Comparison of ENCODE assay signal across 8 cellular contexts in the genomic region with DNA sequence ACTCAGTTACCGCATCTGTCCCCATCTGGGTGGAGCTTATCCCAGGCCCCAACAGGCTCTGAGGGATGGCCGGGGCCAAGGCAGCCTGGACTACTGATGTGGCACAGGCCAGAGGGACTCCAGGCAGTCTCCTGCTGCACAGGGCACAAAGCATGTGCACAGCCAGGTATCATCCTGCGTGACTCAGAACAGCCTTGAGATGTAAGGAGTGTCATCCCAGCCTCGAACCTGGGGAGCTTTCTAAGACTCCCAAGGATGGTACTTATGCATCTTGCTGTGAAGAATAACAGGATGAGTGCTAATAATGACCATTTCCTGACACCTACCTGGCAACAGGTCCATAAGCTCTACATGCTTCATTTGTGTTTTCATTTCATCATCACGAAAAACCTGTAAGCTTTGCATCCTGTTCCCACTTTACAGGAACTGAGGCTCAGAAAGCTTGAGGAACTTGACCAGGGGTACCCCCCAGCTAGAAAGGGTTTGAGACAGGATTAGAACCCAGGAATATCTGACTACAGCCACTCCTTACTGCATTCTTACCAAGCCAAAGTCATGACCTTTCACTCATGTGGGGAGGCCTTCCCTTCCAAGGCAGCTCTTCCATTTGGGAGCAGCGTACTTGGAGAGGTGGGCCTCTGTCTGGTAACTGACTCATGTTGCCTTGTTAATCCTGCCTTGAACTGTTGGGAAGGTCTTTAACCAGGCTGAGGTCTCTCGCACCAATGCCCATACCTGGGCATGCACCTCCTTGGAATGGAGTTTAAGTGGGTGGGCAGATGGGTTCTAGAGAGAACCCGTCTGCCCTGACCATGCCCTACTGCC. TPM values are rescaled to one million over a fixed set of nuclear protein-coding genes. Genes with fewer than 3 reads are reported as not detected.
A peak's percentile ranks its signal among the peaks of the same experiment; 100 is the strongest.
DNase-seq lines count a peak whose midpoint lies in the region; ATAC-seq, FAIRE-seq and TF ChIP-seq lines count a peak whose summit lies in the region.

No MANE protein-coding gene starts in this region.

- intact Hi-C loops in right cardiac atrium (cut with DNase I): no loop called here

- peak overlapping the region; percentile 87 for H3K4me2 ChIP-seq in A549

- no peak for DNase-seq in A549 (ENCODE audit: low read depth in 1 of 2, low spot score in 1 of 2)
- DNase-seq in activated CD4-positive, alpha-beta memory T cell treated with anti-CD3 and anti-CD28 coated beads, Interleukin-2, amount 10 ng/mL, durations not matched to agents 7 days and 5 days: no peak
- no peak for DNase-seq in right cardiac atrium
- DNase-seq in D721Med (ENCODE audit: insufficient read length, low spot score): no peak
- no peak for DNase-seq in activated CD8-positive, alpha-beta memory T cell treated with anti-CD3 and anti-CD28 coated beads, Interleukin-2, amount 50 U/mL, for 4 hours

- no peaks in the 10 kb centered on the region for H3K27me3 Mint-ChIP-seq in activated CD4-positive, alpha-beta memory T cell treated with anti-CD3 and anti-CD28 coated beads, Interleukin-2, amount 10 ng/mL, durations not matched to agents 7 days and 5 days

- TF ChIP-seq CTCF in A549 (IDR thresholded peaks at IDR 0.05) (no peak), D721Med (IDR thresholded peaks at IDR 0.05; ENCODE audit: insufficient read depth, missing control alignments) (no peak)

- no peak for TF ChIP-seq POLR2A in A549 (IDR thresholded peaks at IDR 0.05; ENCODE audit: low read length)

- no peaks in the 10 kb centered on the region for H3K9me3 ChIP-seq in A549
- no peaks in the 10 kb centered on the region for H3K9me3 ChIP-seq in right cardiac atrium (ENCODE audit: control insufficient read depth, low read length)
- H3K9me3 ChIP-seq in subcutaneous abdominal adipose tissue (ENCODE audit: control insufficient read depth in 5 of 5, low read length in 5 of 5): no peaks in the 10 kb centered on the region

- CTCF ChIA-PET in A549 (lab: Yijun Ruan, JAX): interaction anchor here (1.0 to 50.3 kb wide), 7 partner anchors 11 to 56 kb away, joined by 3 to 1229 read pairs (median 85); no protein-coding TSS in a partner anchor
- CTCF ChIA-PET in activated CD4-positive, alpha-beta memory T cell treated with anti-CD3 and anti-CD28 coated beads, Interleukin-2, amount 10 ng/mL, durations not matched to agents 7 days and 5 days (lab: Charles Lee): interaction anchor here (0.9 to 1.2 kb wide), 2 partner anchors 49 to 52 kb away, joined by 3 to 4 read pairs; no protein-coding TSS in a partner anchor

- H3K36me3 Mint-ChIP-seq in activated CD4-positive, alpha-beta memory T cell treated with anti-CD3 and anti-CD28 coated beads, Interleukin-2, amount 10 ng/mL, durations not matched to agents 7 days and 5 days (ENCODE audit: low read depth): peaks cover 16% of the 10 kb centered on the region

- peak overlapping the region in 1 of 5 donors; percentile 18 for H3K9ac ChIP-seq in subcutaneous abdominal adipose tissue (ENCODE audit: low read length in 5 of 5)

- POLR2A ChIA-PET in A549 (lab: Yijun Ruan, JAX): interaction anchor here (0.8 to 14.2 kb wide), 8 partner anchors 8 to 161 kb away, joined by 3 to 147 read pairs (median 12); a partner anchor contains a TSS
- POLR2A ChIA-PET in activated CD4-positive, alpha-beta memory T cell treated with anti-CD3 and anti-CD28 coated beads, Interleukin-2, amount 10 ng/mL, durations not matched to agents 7 days and 5 days (lab: Charles Lee): interaction anchor here (0.9 to 4.1 kb wide), 10 partner anchors 9 to 162 kb away, joined by 3 to 24 read pairs (median 6); a partner anchor contains a TSS

- no peak for TF ChIP-seq RAD21 in A549 (conservative IDR thresholded peaks at IDR 0.05 in 1 of 2, IDR thresholded peaks at IDR 0.05 in 1 of 2)

- H3K4me1 ChIP-seq in A549 (peaks cover 62% of the 10 kb centered on the region), right cardiac atrium (ENCODE audit: control insufficient read depth, insufficient read depth, low read length) (no peaks in the 10 kb centered on the region), subcutaneous abdominal adipose tissue (ENCODE audit: control insufficient read depth in 5 of 5, insufficient read depth in 5 of 5, low read length in 5 of 5) (peaks cover 0 to 17% (median 12%) of the 10 kb centered on the region in 5 donors)

- peaks cover 20% of the 10 kb centered on the region for H3K4me1 Mint-ChIP-seq in activated CD4-positive, alpha-beta memory T cell treated with anti-CD3 and anti-CD28 coated beads, Interleukin-2, amount 10 ng/mL, durations not matched to agents 7 days and 5 days

- FAIRE-seq in A549 (lab: Jason Lieb, UNC) (no peak), D721Med (lab: Jason Lieb, UNC) (no peak)

- H3K27me3 ChIP-seq in right cardiac atrium (ENCODE audit: control insufficient read depth, insufficient read depth): no peaks in the 10 kb centered on the region
- H3K27me3 ChIP-seq in subcutaneous abdominal adipose tissue (ENCODE audit: control insufficient read depth in 5 of 5, insufficient read depth in 4 of 5, low read length in 5 of 5): no peaks in the 10 kb centered on the region

- H3K9me3 Mint-ChIP-seq in activated CD4-positive, alpha-beta memory T cell treated with anti-CD3 and anti-CD28 coated beads, Interleukin-2, amount 10 ng/mL, durations not matched to agents 7 days and 5 days: no peaks in the 10 kb centered on the region

- H3K4me3 ChIP-seq in A549: peak overlapping the region; percentile 93
- peak overlapping the region; percentile 92 for H3K4me3 ChIP-seq in right cardiac atrium (ENCODE audit: low read length)
- peak overlapping the region; percentile 37 to 76 (median 71) for H3K4me3 ChIP-seq in subcutaneous abdominal adipose tissue (ENCODE audit: low read depth in 1 of 5, low read length in 5 of 5)

- H3K4me3 Mint-ChIP-seq in activated CD4-positive, alpha-beta memory T cell treated with anti-CD3 and anti-CD28 coated beads, Interleukin-2, amount 10 ng/mL, durations not matched to agents 7 days and 5 days: peak overlapping the region; percentile 77

- peak overlapping the region; percentile 94 to 98 for H3K27ac ChIP-seq in A549
- H3K27ac ChIP-seq in right cardiac atrium (ENCODE audit: low read length): no peak overlapping the region
- peak overlapping the region; percentile 23 for H3K27ac ChIP-seq in subcutaneous abdominal adipose tissue (ENCODE audit: low read depth, low read length)

- ATAC-seq in A549: peak; percentile 46 to 52
- peak; percentile 2 for ATAC-seq in GM21825 (IDR thresholded peaks at IDR 0.05; ENCODE audit: unreplicated experiment)
- ATAC-seq in right cardiac atrium: peak; percentile 40 to 42
- no peak for ATAC-seq in GM19463 (IDR thresholded peaks at IDR 0.05; ENCODE audit: unreplicated experiment)

- H3K27ac Mint-ChIP-seq in activated CD4-positive, alpha-beta memory T cell treated with anti-CD3 and anti-CD28 coated beads, Interleukin-2, amount 10 ng/mL, durations not matched to agents 7 days and 5 days: peak overlapping the region; percentile 76

- H3K36me3 ChIP-seq in subcutaneous abdominal adipose tissue (ENCODE audit: control insufficient read depth in 5 of 5, insufficient read depth in 5 of 5, low read length in 5 of 5): no peaks in the 10 kb centered on the region

- no peak for TF ChIP-seq EP300 in A549 (IDR thresholded peaks at IDR 0.05)

- WGBS in A549 (ENCODE audit: missing lambda C conversion rate): 58% methylated on average over 8 of the region's 8 CpGs
- WGBS in right cardiac atrium: 78% methylated on average over 8 of the region's 8 CpGs

TF ChIP-seq in A549, 52 proteins besides CTCF, POLR2A, EP300 and RAD21:
- TF ChIP-seq NR3C1 (IDR thresholded peaks at IDR 0.05): no peak

RNA-seq across cellular contexts. Expression of a gene that starts 1.9 kb away (rescaled TPM):
- polyA plus RNA-seq in A549 (2011; rRNA removed) (210 and 269 TPM in 2 replicates), A549 (2017; fragmentation: RNase III; extraction: RNeasy Plus Mini Kit Qiagen cat#74134 plus additional on column Dnase treatment) (28.4 to 39.8 TPM (median 34.0 TPM) in 3 replicates), right cardiac atrium (1.0 TPM)
- 56.5 and 79.1 TPM in 2 replicates for polyA plus RNA-seq in A549 (2012; cell fraction: cytosol; rRNA removed)
- 68.7 and 90.7 TPM in 2 replicates for polyA plus RNA-seq in A549 (2012; cell fraction: nucleus; rRNA removed)
- 224 and 268 TPM in 2 replicates for polyA minus RNA-seq in A549 (2011; rRNA and poly(A)+ RNA removed)
- total RNA-seq in activated CD4-positive, alpha-beta memory T cell treated with anti-CD3 and anti-CD28 coated beads, Interleukin-2, amount 10 ng/mL, durations not matched to agents 7 days and 5 days: 10 to 100 TPM; 28.3 to 28.9 TPM
- total RNA-seq in right cardiac atrium: 1 to 10 TPM in 1 of 4 donors, under 1 TPM in 3; 0.49 to 2.1 (median 0.66) TPM

RNA-seq across cellular contexts. Expression of a gene that starts 25.6 kb away (rescaled TPM):
- 222 and 239 TPM in 2 replicates for polyA plus RNA-seq in A549 (2011; rRNA removed)
- 142 and 173 TPM in 2 replicates for polyA plus RNA-seq in A549 (2012; cell fraction: cytosol; rRNA removed)
- 254 and 311 TPM in 2 replicates for polyA plus RNA-seq in A549 (2012; cell fraction: nucleus; rRNA removed)
- 105 to 117 TPM (median 112 TPM) in 3 replicates for polyA plus RNA-seq in A549 (2017; fragmentation: RNase III; extraction: RNeasy Plus Mini Kit Qiagen cat#74134 plus additional on column Dnase treatment)
- 186 and 187 TPM in 2 replicates for polyA minus RNA-seq in A549 (2011; rRNA and poly(A)+ RNA removed)
- total RNA-seq in activated CD4-positive, alpha-beta memory T cell treated with anti-CD3 and anti-CD28 coated beads, Interleukin-2, amount 10 ng/mL, durations not matched to agents 7 days and 5 days: 100 to 1,000 TPM; 133 to 146 TPM
- 10 to 100 TPM; 42.1 to 52.4 (median 45.9) TPM for total RNA-seq in right cardiac atrium
- polyA plus RNA-seq in right cardiac atrium: 48.0 TPM

RNA-seq across cellular contexts. Expression of a gene that starts 35.6 kb away (rescaled TPM):
- polyA plus RNA-seq in A549 (2011; rRNA removed): 40.5 and 47.5 TPM in 2 replicates
- 103 and 115 TPM in 2 replicates for polyA plus RNA-seq in A549 (2012; cell fraction: cytosol; rRNA removed)
- 84.2 and 135 TPM in 2 replicates for polyA plus RNA-seq in A549 (2012; cell fraction: nucleus; rRNA removed)
- 59.6 to 74.8 TPM (median 74.3 TPM) in 3 replicates for polyA plus RNA-seq in A549 (2017; fragmentation: RNase III; extraction: RNeasy Plus Mini Kit Qiagen cat#74134 plus additional on column Dnase treatment)
- polyA minus RNA-seq in A549 (2011; rRNA and poly(A)+ RNA removed): 36.5 and 42.2 TPM in 2 replicates
- total RNA-seq in activated CD4-positive, alpha-beta memory T cell treated with anti-CD3 and anti-CD28 coated beads, Interleukin-2, amount 10 ng/mL, durations not matched to agents 7 days and 5 days: 1 to 10 TPM; 1.8 to 2.7 TPM
- 10 to 100 TPM; 24.5 to 30.9 (median 24.8) TPM for total RNA-seq in right cardiac atrium
- 26.6 TPM for polyA plus RNA-seq in right cardiac atrium

RNA-seq across cellular contexts. Expression of a gene that starts 57.2 kb away (rescaled TPM):
- polyA plus RNA-seq in A549 (2011; rRNA removed) (7.0 and 7.5 TPM in 2 replicates), A549 (2017; fragmentation: RNase III; extraction: RNeasy Plus Mini Kit Qiagen cat#74134 plus additional on column Dnase treatment) (24.6 to 32.8 TPM (median 29.2 TPM) in 3 replicates), right cardiac atrium (5.1 TPM)
- 16.0 and 19.5 TPM in 2 replicates for polyA plus RNA-seq in A549 (2012; cell fraction: cytosol; rRNA removed)
- polyA plus RNA-seq in A549 (2012; cell fraction: nucleus; rRNA removed): 39.6 and 40.2 TPM in 2 replicates
- polyA minus RNA-seq in A549 (2011; rRNA and poly(A)+ RNA removed): 6.1 and 6.6 TPM in 2 replicates
- total RNA-seq in activated CD4-positive, alpha-beta memory T cell treated with anti-CD3 and anti-CD28 coated beads, Interleukin-2, amount 10 ng/mL, durations not matched to agents 7 days and 5 days: 1 to 10 TPM; 2.9 to 3.2 TPM
- 10 to 100 TPM in 3 of 4 donors, 1 to 10 TPM in 1; 7.4 to 13.7 (median 11.8) TPM for total RNA-seq in right cardiac atrium

Comparison
In these comparisons a context has a peak if more than half of its experiments do, and no peak if none do; other contexts are left out.
1. RNA of a gene that starts 1.9 kb away (total RNA-seq): 28.3 to 28.9 TPM in activated CD4-positive, alpha-beta memory T cell treated with anti-CD3 and anti-CD28 coated beads, Interleukin-2, amount 10 ng/mL, durations not matched to agents 7 days and 5 days; 0.49 to 2.1 TPM in right cardiac atrium; every median in the first group is over 4 times any median in the second.
2. RNA of a gene that starts 35.6 kb away (total RNA-seq): 24.5 to 30.9 TPM in right cardiac atrium; 1.8 to 2.7 TPM in activated CD4-positive, alpha-beta memory T cell treated with anti-CD3 and anti-CD28 coated beads, Interleukin-2, amount 10 ng/mL, durations not matched to agents 7 days and 5 days; every median in the first group is over 4 times any median in the second.
3. Peak in every context shown above with its lines, with median percentiles within 50 percentile points of each other: H3K4me3 ChIP-seq.